Comparison of ENCODE assay signal across 9 cellular contexts in genomic region chr17:2192367-2193028, GRCh38.
DNase-seq lines count a peak whose midpoint lies in the region; ATAC-seq and TF ChIP-seq lines count a peak whose summit lies in the region.
"Had no signal": no experiment of that assay in that cellular context is flagged by ENCODE, and none has a peak within 500 bp of the region (broad histone marks: within the 10 kb centered on the region; RNA-seq: fewer than 3 reads in every experiment).

No MANE protein-coding gene starts in this region.

- peak overlapping the region; percentile 11 to 93 (median 84) for H3K27ac Mint-ChIP-seq in CD8-positive, alpha-beta memory T cell
- peak overlapping the region; percentile 74 for H3K27ac Mint-ChIP-seq in activated CD4-positive, alpha-beta memory T cell treated with anti-CD3 and anti-CD28 coated beads, Interleukin-2, amount 10 ng/mL, durations not matched to agents 7 days and 5 days

- no peak for ATAC-seq in GM18873 (IDR thresholded peaks at IDR 0.05; ENCODE audit: low FRiP score, unreplicated experiment)

- POLR2A ChIA-PET in CD8-positive, alpha-beta memory T cell (lab: Charles Lee), result no interaction called here
- POLR2A ChIA-PET in activated CD4-positive, alpha-beta memory T cell treated with anti-CD3 and anti-CD28 coated beads, Interleukin-2, amount 10 ng/mL, durations not matched to agents 7 days and 5 days (lab: Charles Lee), result interaction anchor here (0.9 to 1.6 kb wide), 2 partner anchors 15 to 137 kb away, joined by 3 to 4 read pairs; partner anchors contain the start of gene HIC1

- H4K20me1 ChIP-seq in smooth muscle cell (ENCODE audit: low read depth), result no peaks in the 10 kb centered on the region

- peak overlapping the region; percentile 50 for H3K9ac ChIP-seq in smooth muscle cell (ENCODE audit: low read depth)

- no peaks in the 10 kb centered on the region for H3K27me3 ChIP-seq in CD8-positive, alpha-beta memory T cell (ENCODE audit: insufficient read depth, low read length, poor library complexity, severe bottlenecking)
- H3K27me3 ChIP-seq in smooth muscle cell (ENCODE audit: low read depth), result no peaks in the 10 kb centered on the region

- H3K4me3 Mint-ChIP-seq in CD8-positive, alpha-beta memory T cell, result peak overlapping the region in 6 of 7 donors; percentile 59 to 80 (median 72)
- H3K4me3 Mint-ChIP-seq in activated CD4-positive, alpha-beta memory T cell treated with anti-CD3 and anti-CD28 coated beads, Interleukin-2, amount 10 ng/mL, durations not matched to agents 7 days and 5 days, result no peak overlapping the region
- H3K4me3 Mint-ChIP-seq: neural crest cell had no signal

- no peak overlapping the region for H3K27ac ChIP-seq in CD8-positive, alpha-beta memory T cell (ENCODE audit: low read depth, low read length)
- H3K27ac ChIP-seq in smooth muscle cell (ENCODE audit: low read depth), result peak overlapping the region; percentile 91

- H3K4me2 ChIP-seq in smooth muscle cell, result peak overlapping the region; percentile 51

- no peaks in the 10 kb centered on the region for H3K79me2 ChIP-seq in smooth muscle cell (ENCODE audit: low read depth)

- TF ChIP-seq CTCF in smooth muscle cell (IDR thresholded peaks at IDR 0.05; ENCODE audit: borderline replicate concordance, insufficient read depth, poor library complexity, severe bottlenecking), result no peak

- peaks cover 48 to 69% (median 65%) of the 10 kb centered on the region in 3 donors for H3K4me1 Mint-ChIP-seq in CD8-positive, alpha-beta memory T cell
- peaks cover 56% of the 10 kb centered on the region for H3K4me1 Mint-ChIP-seq in activated CD4-positive, alpha-beta memory T cell treated with anti-CD3 and anti-CD28 coated beads, Interleukin-2, amount 10 ng/mL, durations not matched to agents 7 days and 5 days

- H3K9me3 ChIP-seq in CD8-positive, alpha-beta memory T cell (ENCODE audit: low read length), result no peaks in the 10 kb centered on the region
- no peaks in the 10 kb centered on the region for H3K9me3 ChIP-seq in smooth muscle cell (replicated peaks; ENCODE audit: low read depth)

- H3F3A ChIP-seq in smooth muscle cell (ENCODE audit: low read depth), result peaks cover 17% of the 10 kb centered on the region

- peaks cover 15% of the 10 kb centered on the region for H3K36me3 ChIP-seq in CD8-positive, alpha-beta memory T cell (ENCODE audit: insufficient read depth, low read length)
- H3K36me3 ChIP-seq in smooth muscle cell (ENCODE audit: low read depth), result no peaks in the 10 kb centered on the region

- CTCF ChIA-PET in CD8-positive, alpha-beta memory T cell (lab: Charles Lee), result interaction anchor here (1.9 kb wide), 1 partner anchor 136 kb away, joined by 11 read pairs; the partner anchor contains the start of gene HIC1
- CTCF ChIA-PET in activated CD4-positive, alpha-beta memory T cell treated with anti-CD3 and anti-CD28 coated beads, Interleukin-2, amount 10 ng/mL, durations not matched to agents 7 days and 5 days (lab: Charles Lee), result no interaction called here

- H3K9me3 Mint-ChIP-seq in CD8-positive, alpha-beta memory T cell, result no peaks in the 10 kb centered on the region
- H3K9me3 Mint-ChIP-seq in activated CD4-positive, alpha-beta memory T cell treated with anti-CD3 and anti-CD28 coated beads, Interleukin-2, amount 10 ng/mL, durations not matched to agents 7 days and 5 days, result no peaks in the 10 kb centered on the region
- H3K9me3 Mint-ChIP-seq: neural crest cell had no signal

- H2AFZ ChIP-seq in smooth muscle cell (ENCODE audit: low read depth), result no peak overlapping the region

- WGBS in smooth muscle cell (ENCODE audit: low lambda C conversion rate), result 14% methylated on average over 7 of the region's 7 CpGs

- peak; percentile 39 to 85 (median 73) for DNase-seq in CD8-positive, alpha-beta memory T cell
- peak; percentile 98 for DNase-seq in Jurkat, Clone E6-1 (ENCODE audit: low read depth, low spot score)
- peak; percentile 66 for DNase-seq in activated CD4-positive, alpha-beta memory T cell treated with anti-CD3 and anti-CD28 coated beads, Interleukin-2, amount 10 ng/mL, durations not matched to agents 7 days and 5 days
- DNase-seq in erythroblast (lab: John Stamatoyannopoulos, UW) (peak; percentile 33 to 42), smooth muscle cell (lab: John Stamatoyannopoulos, UW; ENCODE audit: unreplicated experiment) (no peak), anterior cingulate cortex (lab: John Stamatoyannopoulos, UW) (no peak), NOMO-1 treated with DMSO at 0.1 percent for 48 hours (lab: John Stamatoyannopoulos, UW; ENCODE audit: unreplicated experiment) (no peak)

- no peaks in the 10 kb centered on the region for H3K27me3 Mint-ChIP-seq in CD8-positive, alpha-beta memory T cell
- no peaks in the 10 kb centered on the region for H3K27me3 Mint-ChIP-seq in activated CD4-positive, alpha-beta memory T cell treated with anti-CD3 and anti-CD28 coated beads, Interleukin-2, amount 10 ng/mL, durations not matched to agents 7 days and 5 days

- no peak overlapping the region for H3K4me3 ChIP-seq in CD8-positive, alpha-beta memory T cell (ENCODE audit: low read length)
- peak overlapping the region; percentile 17; the same call in 1 of the 2 replicates for H3K4me3 ChIP-seq in Jurkat, Clone E6-1 (ENCODE audit: low read length)
- no peak overlapping the region for H3K4me3 ChIP-seq in smooth muscle cell

- TF ChIP-seq POLR2A in erythroblast (IDR thresholded peaks at IDR 0.05; ENCODE audit: low read length), result no peak

- H3K36me3 Mint-ChIP-seq in CD8-positive, alpha-beta memory T cell, result peaks cover 0 to 51% (median 17%) of the 10 kb centered on the region in 3 donors
- H3K36me3 Mint-ChIP-seq in activated CD4-positive, alpha-beta memory T cell treated with anti-CD3 and anti-CD28 coated beads, Interleukin-2, amount 10 ng/mL, durations not matched to agents 7 days and 5 days (ENCODE audit: low read depth), result peaks cover 37% of the 10 kb centered on the region

- H3K4me1 ChIP-seq in CD8-positive, alpha-beta memory T cell (ENCODE audit: insufficient read depth, low read length), result peaks cover 28% of the 10 kb centered on the region
- peaks cover 8% of the 10 kb centered on the region for H3K4me1 ChIP-seq in smooth muscle cell (ENCODE audit: low read depth)

Comparison
In these comparisons a context has a peak if more than half of its experiments do, and no peak if none do; other contexts are left out.
1. DNase-seq: peak in CD8-positive, alpha-beta memory T cell (5 of 5), Jurkat, Clone E6-1 (single experiment), activated CD4-positive, alpha-beta memory T cell treated with anti-CD3 and anti-CD28 coated beads, Interleukin-2, amount 10 ng/mL, durations not matched to agents 7 days and 5 days (single experiment) and erythroblast (2 of 2); none in smooth muscle cell (single experiment), anterior cingulate cortex (0 of 58) and NOMO-1 treated with DMSO at 0.1 percent for 48 hours (single experiment).